22 cellular contexts compared by ENCODE assay signal in genomic region chr16:86881118-86881510, GRCh38.
DNase-seq lines count a peak whose midpoint lies in the region; ATAC-seq and TF ChIP-seq lines count a peak whose summit lies in the region.
"Had no signal": no experiment of that assay in that cellular context is flagged by ENCODE, and none has a peak within 500 bp of the region (broad histone marks: within the 10 kb centered on the region; RNA-seq: fewer than 3 reads in every experiment).

No MANE protein-coding gene starts in this region.

- H3K4me3 Mint-ChIP-seq in nephron, result peak overlapping the region in 1 of 3 experiments; percentile 33
- H3K4me3 Mint-ChIP-seq: CD14-positive monocyte; CD4-positive, alpha-beta memory T cell; CD8-positive, alpha-beta memory T cell had no signal

- H3K27me3 Mint-ChIP-seq in nephron (ENCODE audit: low read depth), result peaks cover 75% of the 10 kb centered on the region

- peak; percentile 60 for DNase-seq in RPMI7951 (ENCODE audit: low read depth)
- no peak for DNase-seq in H4 (ENCODE audit: low spot score)
- DNase-seq in stimulated activated CD4-positive, alpha-beta T cell treated with anti-CD3 and anti-CD28 coated beads, Interleukin-2, amount 100 ng/mL, for 48 hours, result no peak
- DNase-seq: 8988T; ACHN; BE2C; C1 segment of cervical spinal cord; CD4-positive, alpha-beta memory T cell; CD4-positive, CD25-positive, alpha-beta regulatory T cell; CD8-positive, alpha-beta memory T cell; COR-L47; DMS 273 treated with DMSO at 0.1 percent for 48 hours; DMS153; DMS53; DMS79; DND-41; EL; GDM1 had no signal

- peak overlapping the region; percentile 25 to 70 (median 41) for H3K27ac Mint-ChIP-seq in nephron
- H3K27ac Mint-ChIP-seq: CD14-positive monocyte; CD4-positive, CD25-positive, alpha-beta regulatory T cell had no signal

- no peak for ATAC-seq in SK-N-SH treated with all-trans-retinoic acid at 6 μM for 48 hours
- ATAC-seq: GM12878 had no signal

- H3K9me3 Mint-ChIP-seq in nephron, result peaks cover 5% of the 10 kb centered on the region

- H3K4me1 Mint-ChIP-seq in nephron, result peaks cover 66% of the 10 kb centered on the region
- H3K4me1 Mint-ChIP-seq: CD14-positive monocyte; CD4-positive, CD25-positive, alpha-beta regulatory T cell; CD8-positive, alpha-beta memory T cell had no signal

- peaks cover 4% of the 10 kb centered on the region for H3K36me3 Mint-ChIP-seq in nephron (ENCODE audit: low read depth)
- H3K36me3 Mint-ChIP-seq: CD14-positive monocyte; CD4-positive, alpha-beta memory T cell; CD4-positive, CD25-positive, alpha-beta regulatory T cell; CD8-positive, alpha-beta memory T cell had no signal

- TF ChIP-seq CTCF in nephron (IDR thresholded peaks at IDR 0.05; ENCODE audit: unreplicated experiment in 3 of 3), result no peak

TF ChIP-seq in SK-N-SH treated with all-trans-retinoic acid at 6 μM for 48 hours, 23 proteins besides CTCF, POLR2A, EP300 and RAD21:
- TF ChIP-seq RARB (CRISPR knock-in tag; IDR thresholded peaks at IDR 0.05) (no peak), ESRRG (CRISPR knock-in tag; IDR thresholded peaks at IDR 0.05) (no peak), ZFP3 (CRISPR knock-in tag; IDR thresholded peaks at IDR 0.05) (no peak), ZNF70 (CRISPR knock-in tag; IDR thresholded peaks at IDR 0.05) (no peak), GLIS3 (CRISPR knock-in tag; IDR thresholded peaks at IDR 0.05) (no peak), OSR1 (CRISPR knock-in tag; IDR thresholded peaks at IDR 0.05) (no peak), ZFP30 (CRISPR knock-in tag; IDR thresholded peaks at IDR 0.05) (no peak), ZNF565 (CRISPR knock-in tag; conservative IDR thresholded peaks at IDR 0.05; ENCODE audit: low read depth) (no peak), ARNTL (CRISPR knock-in tag; IDR thresholded peaks at IDR 0.05; ENCODE audit: borderline replicate concordance, low read depth) (no peak), TCF4 (CRISPR knock-in tag; IDR thresholded peaks at IDR 0.05; ENCODE audit: borderline replicate concordance) (no peak), CREB5 (CRISPR knock-in tag; IDR thresholded peaks at IDR 0.05; ENCODE audit: low read depth) (no peak), ISL1 (CRISPR knock-in tag; IDR thresholded peaks at IDR 0.05) (no peak), PATZ1 (CRISPR knock-in tag; IDR thresholded peaks at IDR 0.05; ENCODE audit: borderline replicate concordance) (no peak), SNAI2 (CRISPR knock-in tag; IDR thresholded peaks at IDR 0.05) (no peak), PPARA (CRISPR knock-in tag; IDR thresholded peaks at IDR 0.05; ENCODE audit: borderline replicate concordance) (no peak), ZNF8 (CRISPR knock-in tag; IDR thresholded peaks at IDR 0.05) (no peak), BACH2 (CRISPR knock-in tag; IDR thresholded peaks at IDR 0.05; ENCODE audit: borderline replicate concordance) (no peak)
- TF ChIP-seq, protein P1, sequence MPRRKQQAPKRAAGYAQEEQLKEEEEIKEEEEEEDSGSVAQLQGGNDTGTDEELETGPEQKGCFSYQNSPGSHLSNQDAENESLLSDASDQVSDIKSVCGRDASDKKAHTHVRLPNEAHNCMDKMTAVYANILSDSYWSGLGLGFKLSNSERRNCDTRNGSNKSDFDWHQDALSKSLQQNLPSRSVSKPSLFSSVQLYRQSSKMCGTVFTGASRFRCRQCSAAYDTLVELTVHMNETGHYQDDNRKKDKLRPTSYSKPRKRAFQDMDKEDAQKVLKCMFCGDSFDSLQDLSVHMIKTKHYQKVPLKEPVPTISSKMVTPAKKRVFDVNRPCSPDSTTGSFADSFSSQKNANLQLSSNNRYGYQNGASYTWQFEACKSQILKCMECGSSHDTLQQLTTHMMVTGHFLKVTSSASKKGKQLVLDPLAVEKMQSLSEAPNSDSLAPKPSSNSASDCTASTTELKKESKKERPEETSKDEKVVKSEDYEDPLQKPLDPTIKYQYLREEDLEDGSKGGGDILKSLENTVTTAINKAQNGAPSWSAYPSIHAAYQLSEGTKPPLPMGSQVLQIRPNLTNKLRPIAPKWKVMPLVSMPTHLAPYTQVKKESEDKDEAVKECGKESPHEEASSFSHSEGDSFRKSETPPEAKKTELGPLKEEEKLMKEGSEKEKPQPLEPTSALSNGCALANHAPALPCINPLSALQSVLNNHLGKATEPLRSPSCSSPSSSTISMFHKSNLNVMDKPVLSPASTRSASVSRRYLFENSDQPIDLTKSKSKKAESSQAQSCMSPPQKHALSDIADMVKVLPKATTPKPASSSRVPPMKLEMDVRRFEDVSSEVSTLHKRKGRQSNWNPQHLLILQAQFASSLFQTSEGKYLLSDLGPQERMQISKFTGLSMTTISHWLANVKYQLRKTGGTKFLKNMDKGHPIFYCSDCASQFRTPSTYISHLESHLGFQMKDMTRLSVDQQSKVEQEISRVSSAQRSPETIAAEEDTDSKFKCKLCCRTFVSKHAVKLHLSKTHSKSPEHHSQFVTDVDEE (CRISPR knock-in tag; IDR thresholded peaks at IDR 0.05), result no peak
- TF ChIP-seq, protein P2, sequence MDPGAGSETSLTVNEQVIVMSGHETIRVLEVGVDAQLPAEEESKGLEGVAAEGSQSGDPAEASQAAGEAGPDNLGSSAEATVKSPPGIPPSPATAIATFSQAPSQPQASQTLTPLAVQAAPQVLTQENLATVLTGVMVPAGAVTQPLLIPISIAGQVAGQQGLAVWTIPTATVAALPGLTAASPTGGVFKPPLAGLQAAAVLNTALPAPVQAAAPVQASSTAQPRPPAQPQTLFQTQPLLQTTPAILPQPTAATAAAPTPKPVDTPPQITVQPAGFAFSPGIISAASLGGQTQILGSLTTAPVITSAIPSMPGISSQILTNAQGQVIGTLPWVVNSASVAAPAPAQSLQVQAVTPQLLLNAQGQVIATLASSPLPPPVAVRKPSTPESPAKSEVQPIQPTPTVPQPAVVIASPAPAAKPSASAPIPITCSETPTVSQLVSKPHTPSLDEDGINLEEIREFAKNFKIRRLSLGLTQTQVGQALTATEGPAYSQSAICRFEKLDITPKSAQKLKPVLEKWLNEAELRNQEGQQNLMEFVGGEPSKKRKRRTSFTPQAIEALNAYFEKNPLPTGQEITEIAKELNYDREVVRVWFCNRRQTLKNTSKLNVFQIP (CRISPR knock-in tag; IDR thresholded peaks at IDR 0.05; ENCODE audit: borderline replicate concordance, low read depth), result no peak
- TF ChIP-seq, protein P3, sequence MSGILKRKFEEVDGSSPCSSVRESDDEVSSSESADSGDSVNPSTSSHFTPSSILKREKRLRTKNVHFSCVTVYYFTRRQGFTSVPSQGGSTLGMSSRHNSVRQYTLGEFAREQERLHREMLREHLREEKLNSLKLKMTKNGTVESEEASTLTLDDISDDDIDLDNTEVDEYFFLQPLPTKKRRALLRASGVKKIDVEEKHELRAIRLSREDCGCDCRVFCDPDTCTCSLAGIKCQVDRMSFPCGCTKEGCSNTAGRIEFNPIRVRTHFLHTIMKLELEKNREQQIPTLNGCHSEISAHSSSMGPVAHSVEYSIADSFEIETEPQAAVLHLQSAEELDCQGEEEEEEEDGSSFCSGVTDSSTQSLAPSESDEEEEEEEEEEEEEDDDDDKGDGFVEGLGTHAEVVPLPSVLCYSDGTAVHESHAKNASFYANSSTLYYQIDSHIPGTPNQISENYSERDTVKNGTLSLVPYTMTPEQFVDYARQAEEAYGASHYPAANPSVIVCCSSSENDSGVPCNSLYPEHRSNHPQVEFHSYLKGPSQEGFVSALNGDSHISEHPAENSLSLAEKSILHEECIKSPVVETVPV (CRISPR knock-in tag; IDR thresholded peaks at IDR 0.05), result no peak
